In genomic region chr10:103527476-103527875, GRCh38 we compare ENCODE assay signal across 14 cellular contexts. TPM values are rescaled to one million over a fixed set of nuclear protein-coding genes. Genes with fewer than 3 reads are reported as not detected.
A peak's percentile ranks its signal among the peaks of the same experiment; 100 is the strongest.
DNase-seq lines count a peak whose midpoint lies in the region; ATAC-seq and TF ChIP-seq lines count a peak whose summit lies in the region.
"Not testable (repeated sequence)": the region's sequence is repeated elsewhere in the genome, so short reads cannot be mapped to it uniquely, and the experiment has no call there.
"Had no signal": no experiment of that assay in that cellular context is flagged by ENCODE, and none has a peak within 500 bp of the region (broad histone marks: within the 10 kb centered on the region; RNA-seq: fewer than 3 reads in every experiment).

No MANE protein-coding gene starts in this region.

- H3K9ac ChIP-seq in SK-N-SH; mesendoderm (ENCODE audit: low read length): not testable (repeated sequence)

- not testable (repeated sequence) for H3K9me3 Mint-ChIP-seq in Caco-2 (ENCODE audit: unreplicated experiment); MCF 10A (ENCODE audit: unreplicated experiment)

- DNase-seq in Caco-2 (peak; percentile 46 to 63), HCEC 1CT (peak; percentile 75), LoVo (ENCODE audit: low spot score) (peak; percentile 51), MCF 10A (ENCODE audit: unreplicated experiment) (peak; percentile 31), foreskin fibroblast (peak; percentile 36 to 59), mesendoderm (peak; percentile 85), upper lobe of right lung (peak; percentile 2)
- not testable (repeated sequence) for DNase-seq in SK-N-SH

- not testable (repeated sequence) for H3K56ac ChIP-seq in mesendoderm (ENCODE audit: low read length)

- intact Hi-C loops in Caco-2 (cut with micrococcal nuclease; ENCODE audit: unreplicated experiment); MCF 10A (cut with micrococcal nuclease); upper lobe of right lung (cut with DNase I): not testable (repeated sequence)

- not testable (repeated sequence) for H3K4me2 ChIP-seq in SK-N-SH; mesendoderm (ENCODE audit: low read length)

- not testable (repeated sequence) for TF ChIP-seq EP300 in SK-N-SH (IDR thresholded peaks at IDR 0.05; ENCODE audit: borderline replicate concordance in 1 of 2, low read depth in 1 of 2, low read length in 1 of 2)

- not testable (repeated sequence) for H3K79me2 ChIP-seq in SK-N-SH (ENCODE audit: insufficient read depth); mesendoderm (ENCODE audit: control insufficient read depth, insufficient read depth, low read length)

- not testable (repeated sequence) for H3K9me2 ChIP-seq in SK-N-SH

- not testable (repeated sequence) for H3K4me3 Mint-ChIP-seq in Caco-2 (ENCODE audit: unreplicated experiment); MCF 10A (ENCODE audit: unreplicated experiment)

- H3K4me1 Mint-ChIP-seq in Caco-2 (ENCODE audit: low read depth, unreplicated experiment); MCF 10A (ENCODE audit: insufficient read depth, unreplicated experiment): not testable (repeated sequence)

- not testable (repeated sequence) for H3K27me3 Mint-ChIP-seq in Caco-2 (ENCODE audit: insufficient read depth, unreplicated experiment); MCF 10A (ENCODE audit: insufficient read depth, unreplicated experiment)

- H2BK15ac ChIP-seq in mesendoderm (replicated peaks; ENCODE audit: low read depth), result not testable (repeated sequence)

- H3K4me1 ChIP-seq in Caco-2, result peaks cover 22% of the 10 kb centered on the region
- not testable (repeated sequence) for H3K4me1 ChIP-seq in SK-N-SH (ENCODE audit: control insufficient read depth in 1 of 2, insufficient read depth in 2 of 2, low read depth in 1 of 2, low read length in 1 of 2); mesendoderm (ENCODE audit: control insufficient read depth, low read depth, low read length); upper lobe of right lung

- H3K36me3 Mint-ChIP-seq in Caco-2 (ENCODE audit: insufficient read depth, unreplicated experiment); MCF 10A (ENCODE audit: insufficient read depth, unreplicated experiment): not testable (repeated sequence)

- not testable (repeated sequence) for H4K8ac ChIP-seq in mesendoderm (ENCODE audit: low read depth, low read length)

- H3K18ac ChIP-seq in mesendoderm (ENCODE audit: low read length), result not testable (repeated sequence)

- CTCF ChIA-PET in Caco-2 (lab: Charles Lee) (interaction anchor here (0.6 to 1.5 kb wide), 2 partner anchors 65 to 170 kb away, joined by 4 to 5 read pairs; no protein-coding TSS in a partner anchor), MCF 10A (lab: Yijun Ruan, JAX) (interaction anchor here (1.1 kb wide), 1 partner anchor 37 kb away, joined by 3 read pairs; no protein-coding TSS in a partner anchor)
- CTCF ChIA-PET in SK-N-SH (lab: Yijun Ruan, JAX), result not testable (repeated sequence)

- not testable (repeated sequence) for BruUV-seq in Caco-2 (replicated peaks; lab: Mats Ljungman, UMichigan); MCF 10A (replicated peaks; lab: Mats Ljungman, UMichigan)

- TF ChIP-seq CTCF in Caco-2 (IDR thresholded peaks at IDR 0.05; ENCODE audit: insufficient read depth in 1 of 2, low read depth in 1 of 2, low read length in 1 of 2, severe bottlenecking in 1 of 2, unreplicated experiment in 1 of 2); SK-N-SH (IDR thresholded peaks at IDR 0.05); MCF 10A (IDR thresholded peaks at IDR 0.05; ENCODE audit: unreplicated experiment); foreskin fibroblast (IDR thresholded peaks at IDR 0.05; ENCODE audit: low read depth, low read length); upper lobe of right lung (IDR thresholded peaks at IDR 0.05): not testable (repeated sequence)

- H3K27me3 ChIP-seq in Caco-2 (replicated peaks; ENCODE audit: control insufficient read depth, insufficient read depth, low read length); SK-N-SH (ENCODE audit: insufficient read depth); mesendoderm (ENCODE audit: insufficient read depth, low read length, poor library complexity); upper lobe of right lung: not testable (repeated sequence)

- not testable (repeated sequence) for H2BK120ac ChIP-seq in mesendoderm (ENCODE audit: low read depth, low read length)

- H3K9me3 ChIP-seq in Caco-2, SK-N-SH, upper lobe of right lung: not testable (repeated sequence)

- H3K27ac ChIP-seq in SK-N-SH (ENCODE audit: low read depth in 2 of 2, low read length in 1 of 2); mesendoderm (ENCODE audit: low read depth, low read length); upper lobe of right lung: not testable (repeated sequence)

- H3F3A ChIP-seq in SK-N-SH (replicated peaks; ENCODE audit: insufficient read depth), result not testable (repeated sequence)

- H2AK5ac ChIP-seq in mesendoderm (ENCODE audit: low read length), result not testable (repeated sequence)

- H3K36me3 ChIP-seq in Caco-2 (ENCODE audit: control insufficient read depth, insufficient read depth, low read length); SK-N-SH (replicated peaks in 1 of 2; ENCODE audit: control insufficient read depth in 1 of 2, insufficient read depth in 2 of 2, low read length in 1 of 2); mesendoderm (ENCODE audit: control insufficient read depth, insufficient read depth, low read length); upper lobe of right lung: not testable (repeated sequence)

- H3K4me3 ChIP-seq in Caco-2 (ENCODE audit: low read depth, low read length); SK-N-SH (ENCODE audit: low read depth in 2 of 2, low read length in 1 of 2); foreskin fibroblast (ENCODE audit: low read depth in 1 of 2, low read length in 2 of 2); mesendoderm (ENCODE audit: low read length); upper lobe of right lung: not testable (repeated sequence)

- POLR2A ChIA-PET in Caco-2 (lab: Charles Lee); SK-N-SH (lab: Yijun Ruan, JAX); MCF 10A (lab: Yijun Ruan, JAX): not testable (repeated sequence)

- H3K23ac ChIP-seq in mesendoderm (ENCODE audit: low read length), result not testable (repeated sequence)

- TF ChIP-seq RAD21 in SK-N-SH (IDR thresholded peaks at IDR 0.05; ENCODE audit: low read length), result not testable (repeated sequence)

- not testable (repeated sequence) for H3K4ac ChIP-seq in mesendoderm (ENCODE audit: low read depth, low read length)

- H4K5ac ChIP-seq in mesendoderm (ENCODE audit: low read length), result not testable (repeated sequence)

- not testable (repeated sequence) for H2BK5ac ChIP-seq in mesendoderm (ENCODE audit: low read length)

- WGBS in SK-N-SH (ENCODE audit: low lambda C conversion rate), result 0% methylated on average over 2 of the region's 2 CpGs
- WGBS in mesendoderm (ENCODE audit: extremely low coverage, insufficient coverage, low lambda C conversion rate), result no CpG with 5 or more reads among the region's 2 CpGs

- H2AFZ ChIP-seq in SK-N-SH (ENCODE audit: low read depth), result not testable (repeated sequence)

- ATAC-seq in upper lobe of right lung, result not testable (repeated sequence)

- not testable (repeated sequence) for H4K20me1 ChIP-seq in SK-N-SH (ENCODE audit: insufficient read depth)

- not testable (repeated sequence) for H3K79me1 ChIP-seq in mesendoderm (ENCODE audit: low read length)

- H3K27ac Mint-ChIP-seq in Caco-2 (ENCODE audit: unreplicated experiment) (peak overlapping the region; percentile 57), MCF 10A (ENCODE audit: low read depth, unreplicated experiment) (peak overlapping the region; percentile 59)

TF ChIP-seq in SK-N-SH, 30 proteins besides CTCF, POLR2A, EP300 and RAD21:
- 0 out of 2 replicates have a peak, but pooled peaks have one; percentile 19 for TF ChIP-seq TCF12 (IDR thresholded peaks at IDR 0.05)
- peak; percentile 38; the same call in 1 of the 2 replicates for TF ChIP-seq FOSL2 (IDR thresholded peaks at IDR 0.05; ENCODE audit: borderline replicate concordance, low read depth)
- peak; percentile 31 for TF ChIP-seq JUND (IDR thresholded peaks at IDR 0.05)

RNA-seq across cellular contexts. Expression of gene NEURL1, which starts 34.0 kb away (rescaled TPM):
- total RNA-seq in Caco-2 (2022) (0.84 and 0.91 TPM in 2 replicates), MCF 10A (2022) (0.20 TPM in 1 of 2 replicates, not detected in the other), upper lobe of right lung (0.64 TPM)
- polyA plus RNA-seq in SK-N-SH (2012; rRNA removed), result 0.05 and 0.19 TPM in 2 replicates
- 0.04 and 0.05 TPM in 2 replicates for polyA plus RNA-seq in SK-N-SH (2012; cell fraction: cytosol; rRNA removed)
- polyA plus RNA-seq in SK-N-SH (2012; cell fraction: nucleus; rRNA removed), result 0.12 and 0.36 TPM in 2 replicates
- 0.20 TPM for polyA plus RNA-seq in mesendoderm (2013, experiment 1 of 2)
- 0.20 TPM for polyA plus RNA-seq in mesendoderm (2013, experiment 2 of 2)

RNA-seq across cellular contexts. Expression of gene CALHM3, which starts 48.4 kb away (rescaled TPM):
- 0.18 TPM in 1 of 2 replicates, not detected in the other for total RNA-seq in Caco-2 (2022)
- not detected in 2 replicates for polyA plus RNA-seq in SK-N-SH (2012; rRNA removed)
- polyA plus RNA-seq in SK-N-SH (2012; cell fraction: cytosol; rRNA removed), result not detected in 2 replicates
- not detected in 2 replicates for polyA plus RNA-seq in SK-N-SH (2012; cell fraction: nucleus; rRNA removed)
- total RNA-seq in MCF 10A (2022), result not detected in 2 replicates
- polyA plus RNA-seq in mesendoderm (2013, experiment 1 of 2), result 0.18 TPM
- 0.21 TPM for polyA plus RNA-seq in mesendoderm (2013, experiment 2 of 2)
- total RNA-seq in upper lobe of right lung, result not detected
- total RNA-seq: activated naive CD4-positive, alpha-beta T cell treated with anti-CD3 and anti-CD28 coated beads, Interleukin-2, amount 50 U/mL, for 72 hours; cerebellum; esophagus squamous epithelium; lower leg skin; T-helper 2 cell treated with Interferon-gamma antibody and Interleukin-4, amounts not matched to agents 100 ng/mL and 5 ng/mL, for 36 hours; vagina had no signal
